17 cellular contexts compared by ENCODE assay signal in genomic region chr1:220290163-220290761, GRCh38.
"Had no signal": no experiment of that assay in that cellular context is flagged by ENCODE, and none has a peak within 500 bp of the region (broad histone marks: within the 10 kb centered on the region; RNA-seq: fewer than 3 reads in every experiment).

No MANE protein-coding gene starts in this region.

- H3K27me3 ChIP-seq: thyroid gland had no signal

- H3K27ac ChIP-seq: esophagus muscularis mucosa, gastroesophageal sphincter, heart left ventricle, left lung, thyroid gland had no signal

- H3K36me3 ChIP-seq: esophagus muscularis mucosa, gastroesophageal sphincter, heart left ventricle, left lung, thyroid gland had no signal

- H3K9me3 ChIP-seq: esophagus muscularis mucosa, gastroesophageal sphincter, heart left ventricle, left lung, thyroid gland had no signal

- H3K4me3 ChIP-seq: esophagus muscularis mucosa, gastroesophageal sphincter, heart left ventricle, left lung, thyroid gland had no signal

- ATAC-seq: activated CD8-positive, alpha-beta memory T cell treated with anti-CD3 and anti-CD28 coated beads, Interleukin-2, amount 10 ng/mL, durations not matched to agents 7 days and 5 days; gastroesophageal sphincter; heart left ventricle; left lung had no signal

- DNase-seq: activated CD4-positive, alpha-beta memory T cell treated with anti-CD3 and anti-CD28 coated beads, Interleukin-2, amount 10 ng/mL, durations not matched to agents 7 days and 5 days; activated CD4-positive, alpha-beta T cell treated with anti-CD3 and anti-CD28 coated beads for 4 hours; activated CD8-positive, alpha-beta memory T cell treated with anti-CD3 and anti-CD28 coated beads, Interleukin-2, amount 10 ng/mL, durations not matched to agents 7 days and 5 days; effector CD8-positive, alpha-beta T cell; heart left ventricle; left lung; midbrain; occipital lobe; posterior cingulate gyrus; retina; stimulated activated CD4-positive, alpha-beta T cell treated with anti-CD3 and anti-CD28 coated beads, Interleukin-12 subunit alpha, Interleukin-12 subunit beta, amount 100 ng/mL, for 4 hours; stimulated activated CD4-positive, alpha-beta T cell treated with anti-CD3 and anti-CD28 coated beads, Interleukin-1b, Interleukin-23, amount 100 ng/mL, for 48 hours; stimulated activated CD8-positive, alpha-beta memory T cell treated with anti-CD3 and anti-CD28 coated beads, Interleukin-4, amount 100 ng/mL, for 48 hours; stimulated activated naive CD4-positive, alpha-beta T cell treated with Interleukin-2 at 50 U/mL for 16 hours; thyroid gland had no signal

- H3K4me1 ChIP-seq: esophagus muscularis mucosa, gastroesophageal sphincter, heart left ventricle, left lung, thyroid gland had no signal
